In the genomic region with DNA sequence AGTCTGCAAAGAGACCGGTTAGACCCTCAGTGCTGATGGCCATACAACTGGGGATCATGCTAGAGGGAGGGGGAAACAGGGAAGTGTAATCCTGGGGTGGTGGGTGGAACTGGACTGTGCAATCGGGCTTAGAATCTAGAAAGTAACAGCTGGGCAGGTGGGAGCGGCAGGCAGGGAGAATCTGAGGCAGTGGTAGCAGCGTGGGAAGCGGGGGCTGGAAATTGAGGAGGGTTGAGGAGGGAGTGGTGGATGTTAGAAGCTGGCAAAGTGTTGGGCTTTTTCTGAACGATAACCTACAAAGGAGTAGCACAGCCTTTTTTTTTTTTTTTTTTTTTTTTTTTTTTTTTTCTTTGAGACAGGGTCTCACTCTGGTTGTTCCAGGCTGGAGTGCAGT, we compare ENCODE assay signal across 17 cellular contexts. TPM values are rescaled to one million over a fixed set of nuclear protein-coding genes. Genes with fewer than 3 reads are reported as not detected.
DNase-seq lines count a peak whose midpoint lies in the region; ATAC-seq, FAIRE-seq and TF ChIP-seq lines count a peak whose summit lies in the region.
"Had no signal": no experiment of that assay in that cellular context is flagged by ENCODE, and none has a peak within 500 bp of the region (broad histone marks: within the 10 kb centered on the region; RNA-seq: fewer than 3 reads in every experiment).

No MANE protein-coding gene starts in this region.

- no peaks in the 10 kb centered on the region for H4K20me1 ChIP-seq in OCI-LY3 (ENCODE audit: insufficient read depth, low read length)

- H3K36me3 ChIP-seq in OCI-LY3 (replicated peaks; ENCODE audit: low read depth, low read length) (no peaks in the 10 kb centered on the region), parathyroid adenoma (ENCODE audit: control insufficient read depth, insufficient read depth, low read length) (no peaks in the 10 kb centered on the region), body of pancreas (replicated peaks in 1 of 2; ENCODE audit: insufficient read depth in 1 of 2, low read depth in 2 of 2) (no peaks in the 10 kb centered on the region)
- H3K36me3 ChIP-seq: pancreas, uterus had no signal

- no peak overlapping the region for H3K4me3 ChIP-seq in A549
- H3K4me3 ChIP-seq in OCI-LY3 (ENCODE audit: low read length) = no peak overlapping the region
- H3K4me3 ChIP-seq in parathyroid adenoma (ENCODE audit: low read depth, low read length) = no peak overlapping the region
- no peak overlapping the region for H3K4me3 ChIP-seq in body of pancreas
- H3K4me3 ChIP-seq: pancreas, uterus had no signal

- FAIRE-seq in A549 (lab: Jason Lieb, UNC) = no peak
- FAIRE-seq: pancreas had no signal

- TF ChIP-seq EP300 in A549 (IDR thresholded peaks at IDR 0.05) = no peak

- WGBS in A549 (ENCODE audit: missing lambda C conversion rate) = 79% methylated on average over 6 of the region's 6 CpGs
- 75 to 78% methylated on average over 6 of the region's 6 CpGs for WGBS in body of pancreas, 2 donors

- H3K4me1 ChIP-seq in A549 = peaks cover 34% of the 10 kb centered on the region
- peaks cover 17% of the 10 kb centered on the region for H3K4me1 ChIP-seq in OCI-LY3 (ENCODE audit: low read length)
- H3K4me1 ChIP-seq in parathyroid adenoma = peaks cover 14% of the 10 kb centered on the region
- H3K4me1 ChIP-seq in body of pancreas = peaks cover 26% of the 10 kb centered on the region

- intact Hi-C loops in body of pancreas (cut with DNase I) = no loop called here

- POLR2A ChIA-PET in A549 (lab: Yijun Ruan, JAX) = interaction anchor here (0.6 to 1.6 kb wide), 2 partner anchors 15 to 40 kb away, joined by 3 to 4 read pairs; a partner anchor contains a TSS

- H3K79me2 ChIP-seq in OCI-LY3 (ENCODE audit: low read length) = no peaks in the 10 kb centered on the region
- H3K79me2 ChIP-seq in parathyroid adenoma = no peaks in the 10 kb centered on the region

- TF ChIP-seq RAD21 in A549 (conservative IDR thresholded peaks at IDR 0.05 in 1 of 2, IDR thresholded peaks at IDR 0.05 in 1 of 2) = no peak

- H3K9me3 ChIP-seq in A549 (no peaks in the 10 kb centered on the region), OCI-LY3 (ENCODE audit: insufficient read depth, low read length) (no peaks in the 10 kb centered on the region), parathyroid adenoma (ENCODE audit: control insufficient read depth, low read length) (no peaks in the 10 kb centered on the region), body of pancreas (no peaks in the 10 kb centered on the region)
- H3K9me3 ChIP-seq: pancreas, uterus had no signal

- no peak for ATAC-seq in A549
- no peak for ATAC-seq in GM21515 (IDR thresholded peaks at IDR 0.05; ENCODE audit: unreplicated experiment)
- no peak for ATAC-seq in body of pancreas

- TF ChIP-seq POLR2A in A549 (IDR thresholded peaks at IDR 0.05; ENCODE audit: low read length) (no peak), body of pancreas (IDR thresholded peaks at IDR 0.05) (no peak), erythroblast (IDR thresholded peaks at IDR 0.05; ENCODE audit: low read length) (no peak)

- TF ChIP-seq CTCF in A549 (IDR thresholded peaks at IDR 0.05) = no peak
- TF ChIP-seq CTCF in OCI-LY3 (IDR thresholded peaks at IDR 0.05; ENCODE audit: low read depth, low read length) = no peak
- TF ChIP-seq CTCF in parathyroid adenoma (IDR thresholded peaks at IDR 0.05) = no peak
- no peak for TF ChIP-seq CTCF in body of pancreas (IDR thresholded peaks at IDR 0.05)

- H3K27me3 ChIP-seq in OCI-LY3 (ENCODE audit: low read depth, low read length) (peaks cover 26% of the 10 kb centered on the region), parathyroid adenoma (ENCODE audit: control insufficient read depth, insufficient read depth, low read length) (no peaks in the 10 kb centered on the region), body of pancreas (no peaks in the 10 kb centered on the region)
- H3K27me3 ChIP-seq: pancreas, uterus had no signal

- H3K9ac ChIP-seq in OCI-LY3 (ENCODE audit: low read length) (no peak overlapping the region), parathyroid adenoma (no peak overlapping the region)

- peak overlapping the region in 1 of 2 experiments; percentile 55; a peak in 3 of 6 replicates for H3K27ac ChIP-seq in A549
- no peak overlapping the region for H3K27ac ChIP-seq in OCI-LY3 (ENCODE audit: low read length)
- H3K27ac ChIP-seq in parathyroid adenoma = peak overlapping the region; percentile 11
- H3K27ac ChIP-seq in body of pancreas = peak overlapping the region in 1 of 4 donors; percentile 10
- H3K27ac ChIP-seq: uterus had no signal

- DNase-seq in A549 (ENCODE audit: low read depth in 1 of 2, low spot score in 1 of 2) = no peak
- peak; percentile 16 for DNase-seq in left kidney (ENCODE audit: low read depth, low spot score)
- DNase-seq in body of pancreas = no peak
- DNase-seq in NCI-H345 (lab: John Stamatoyannopoulos, UW) = no peak
- no peak for DNase-seq in erythroblast (lab: John Stamatoyannopoulos, UW)
- DNase-seq: activated CD4-positive, CD25-positive, alpha-beta regulatory T cell; EL; NCI-H1436; NCI-H446; pancreas; SHP77; T-helper 2 cell; uterus had no signal

- H2AFZ ChIP-seq in OCI-LY3 (ENCODE audit: low read depth, low read length) (peak overlapping the region; percentile 92; the same call in 1 of the 2 replicates), parathyroid adenoma (no peak overlapping the region)

- CTCF ChIA-PET in A549 (lab: Yijun Ruan, JAX) = interaction anchor here (0.6 to 38.0 kb wide), 9 partner anchors 29 to 635 kb away, joined by 3 to 1424 read pairs (median 3); a partner anchor contains a TSS

- H3K4me2 ChIP-seq in A549 (peak overlapping the region; percentile 2; the same call in 2 of the 3 replicates), OCI-LY3 (ENCODE audit: low read length) (no peak overlapping the region), parathyroid adenoma (ENCODE audit: low read length) (no peak overlapping the region)

TF ChIP-seq in A549, 52 proteins besides CTCF, POLR2A, EP300 and RAD21 (continues in another document):
- TF ChIP-seq CEBPB (IDR thresholded peaks at IDR 0.05) (no peak), HOXB5 (CRISPR knock-in tag; IDR thresholded peaks at IDR 0.05) (no peak), MYC (IDR thresholded peaks at IDR 0.05; ENCODE audit: borderline replicate concordance, low read length) (no peak), MAZ (IDR thresholded peaks at IDR 0.05; ENCODE audit: borderline replicate concordance, low read depth, low read length) (no peak), ZC3H11A (IDR thresholded peaks at IDR 0.05) (no peak), BHLHE40 (IDR thresholded peaks at IDR 0.05; ENCODE audit: low read depth, low read length) (no peak), MAFK (IDR thresholded peaks at IDR 0.05; ENCODE audit: partially characterized antibody) (no peak), RARB (CRISPR knock-in tag; IDR thresholded peaks at IDR 0.05) (no peak), TP53 (CRISPR knock-in tag; IDR thresholded peaks at IDR 0.05) (no peak), CBX2 (IDR thresholded peaks at IDR 0.05; ENCODE audit: borderline replicate concordance, low read depth) (no peak), CHD2 (IDR thresholded peaks at IDR 0.05; ENCODE audit: low read length, partially characterized antibody) (no peak), JUNB (IDR thresholded peaks at IDR 0.05) (no peak)
- TF ChIP-seq, protein P1, sequence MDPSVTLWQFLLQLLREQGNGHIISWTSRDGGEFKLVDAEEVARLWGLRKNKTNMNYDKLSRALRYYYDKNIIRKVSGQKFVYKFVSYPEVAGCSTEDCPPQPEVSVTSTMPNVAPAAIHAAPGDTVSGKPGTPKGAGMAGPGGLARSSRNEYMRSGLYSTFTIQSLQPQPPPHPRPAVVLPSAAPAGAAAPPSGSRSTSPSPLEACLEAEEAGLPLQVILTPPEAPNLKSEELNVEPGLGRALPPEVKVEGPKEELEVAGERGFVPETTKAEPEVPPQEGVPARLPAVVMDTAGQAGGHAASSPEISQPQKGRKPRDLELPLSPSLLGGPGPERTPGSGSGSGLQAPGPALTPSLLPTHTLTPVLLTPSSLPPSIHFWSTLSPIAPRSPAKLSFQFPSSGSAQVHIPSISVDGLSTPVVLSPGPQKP (IDR thresholded peaks at IDR 0.05; ENCODE audit: low read depth, low read length) = no peak
- TF ChIP-seq, protein P2, sequence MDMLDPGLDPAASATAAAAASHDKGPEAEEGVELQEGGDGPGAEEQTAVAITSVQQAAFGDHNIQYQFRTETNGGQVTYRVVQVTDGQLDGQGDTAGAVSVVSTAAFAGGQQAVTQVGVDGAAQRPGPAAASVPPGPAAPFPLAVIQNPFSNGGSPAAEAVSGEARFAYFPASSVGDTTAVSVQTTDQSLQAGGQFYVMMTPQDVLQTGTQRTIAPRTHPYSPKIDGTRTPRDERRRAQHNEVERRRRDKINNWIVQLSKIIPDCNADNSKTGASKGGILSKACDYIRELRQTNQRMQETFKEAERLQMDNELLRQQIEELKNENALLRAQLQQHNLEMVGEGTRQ (IDR thresholded peaks at IDR 0.05) = no peak

RNA-seq across cellular contexts. Expression of a gene that starts 3.1 kb away (rescaled TPM):
- 49.1 and 64.5 TPM in 2 replicates for polyA plus RNA-seq in A549 (2011; rRNA removed)
- 173 and 192 TPM in 2 replicates for polyA plus RNA-seq in A549 (2012; cell fraction: cytosol; rRNA removed)
- polyA plus RNA-seq in A549 (2012; cell fraction: nucleus; rRNA removed) = 121 and 142 TPM in 2 replicates
- 128 to 155 TPM (median 128 TPM) in 3 replicates for polyA plus RNA-seq in A549 (2017; fragmentation: RNase III; extraction: RNeasy Plus Mini Kit Qiagen cat#74134 plus additional on column Dnase treatment)
- 51.3 and 54.2 TPM in 2 replicates for polyA minus RNA-seq in A549 (2011; rRNA and poly(A)+ RNA removed)
- 100 to 1,000 TPM; 154 to 204 TPM for total RNA-seq in body of pancreas
- total RNA-seq: mononuclear cell had no signal

RNA-seq across cellular contexts. Expression of a gene that starts 8.9 kb away (rescaled TPM):
- 0.12 and 0.14 TPM in 2 replicates for polyA plus RNA-seq in A549 (2011; rRNA removed)
- polyA plus RNA-seq in A549 (2012; cell fraction: cytosol; rRNA removed) = 0.46 and 0.56 TPM in 2 replicates
- polyA plus RNA-seq in A549 (2012; cell fraction: nucleus; rRNA removed) = 1.9 TPM in 2 replicates
- polyA plus RNA-seq in A549 (2017; fragmentation: RNase III; extraction: RNeasy Plus Mini Kit Qiagen cat#74134 plus additional on column Dnase treatment) = 0.09 to 0.21 TPM (median 0.16 TPM) in 3 replicates
- polyA minus RNA-seq in A549 (2011; rRNA and poly(A)+ RNA removed) = 0.12 and 0.19 TPM in 2 replicates
- not detected for total RNA-seq in body of pancreas

RNA-seq across cellular contexts. Expression of a gene that starts 15.2 kb away (rescaled TPM):
- polyA plus RNA-seq in A549 (2011; rRNA removed) = 26.8 and 28.1 TPM in 2 replicates
- 25.8 and 28.2 TPM in 2 replicates for polyA plus RNA-seq in A549 (2012; cell fraction: cytosol; rRNA removed)
- polyA plus RNA-seq in A549 (2012; cell fraction: nucleus; rRNA removed) = 28.8 and 33.3 TPM in 2 replicates
- 16.1 to 18.6 TPM (median 17.3 TPM) in 3 replicates for polyA plus RNA-seq in A549 (2017; fragmentation: RNase III; extraction: RNeasy Plus Mini Kit Qiagen cat#74134 plus additional on column Dnase treatment)
- polyA minus RNA-seq in A549 (2011; rRNA and poly(A)+ RNA removed) = 47.8 and 49.6 TPM in 2 replicates
- total RNA-seq in body of pancreas = 10 to 100 TPM; 35.3 to 59.3 TPM

RNA-seq across cellular contexts. Expression of a gene that starts 44.5 kb away (rescaled TPM):
- polyA plus RNA-seq in A549 (2011; rRNA removed) (11.5 and 12.4 TPM in 2 replicates), A549 (2017; fragmentation: RNase III; extraction: RNeasy Plus Mini Kit Qiagen cat#74134 plus additional on column Dnase treatment) (13.5 to 15.8 TPM (median 15.3 TPM) in 3 replicates)
- 19.4 and 27.2 TPM in 2 replicates for polyA plus RNA-seq in A549 (2012; cell fraction: cytosol; rRNA removed)
- 72.7 and 109 TPM in 2 replicates for polyA plus RNA-seq in A549 (2012; cell fraction: nucleus; rRNA removed)
- 36.0 and 44.8 TPM in 2 replicates for polyA minus RNA-seq in A549 (2011; rRNA and poly(A)+ RNA removed)
- 100 to 1,000 TPM in 1 of 2 donors, 10 to 100 TPM in 1; 75.5 to 113 TPM for total RNA-seq in body of pancreas
